In the genomic region with DNA sequence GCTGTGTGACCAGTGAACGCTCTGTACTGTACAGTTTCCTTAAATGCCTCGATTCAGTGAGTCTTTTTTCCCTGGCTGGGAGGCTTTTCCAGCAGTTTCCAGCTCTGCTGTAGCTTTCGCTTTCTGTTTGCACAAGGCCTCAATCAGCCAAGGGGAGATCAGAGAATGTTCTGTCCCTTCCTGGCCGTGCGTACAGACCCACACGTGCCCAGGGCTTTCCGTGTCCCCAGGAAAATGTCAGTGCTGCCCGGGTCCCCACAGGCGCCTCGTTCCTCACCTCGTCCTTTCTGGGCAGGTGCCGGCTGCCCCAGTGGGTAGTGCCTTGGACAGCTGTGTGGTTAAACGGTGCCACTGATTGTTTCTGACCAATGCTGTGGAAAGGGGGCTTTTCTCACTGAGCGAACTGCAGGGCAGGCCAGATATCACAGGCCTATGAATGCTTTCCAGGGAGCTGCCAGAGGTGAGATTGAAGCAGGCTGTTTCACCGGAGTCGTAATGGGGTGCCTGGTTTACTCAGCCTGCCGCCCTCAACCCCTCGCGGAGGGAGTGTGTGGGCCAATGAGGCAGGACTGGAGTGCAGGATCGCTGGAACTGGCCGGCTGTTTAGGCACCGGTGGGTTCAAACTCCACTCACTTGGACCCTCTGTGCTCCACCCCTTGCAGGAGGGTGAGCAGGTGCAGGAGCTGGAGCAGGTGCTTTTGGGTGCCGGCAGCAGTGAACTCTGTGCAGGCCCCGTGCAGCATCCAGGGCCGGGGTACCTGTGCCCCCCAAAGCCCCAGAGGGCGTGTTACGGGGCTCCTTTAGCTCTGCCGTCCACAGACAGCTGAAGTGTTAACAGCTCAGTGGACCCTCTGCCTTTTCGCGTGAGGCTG, we compare ENCODE assay signal across 11 cellular contexts.
DNase-seq lines count a peak whose midpoint lies in the region; ATAC-seq, FAIRE-seq and TF ChIP-seq lines count a peak whose summit lies in the region.
"Had no signal": no experiment of that assay in that cellular context is flagged by ENCODE, and none has a peak within 500 bp of the region (broad histone marks: within the 10 kb centered on the region; RNA-seq: fewer than 3 reads in every experiment).

No MANE protein-coding gene starts in this region.

- TF ChIP-seq CTCF in choroid plexus epithelial cell (conservative IDR thresholded peaks at IDR 0.05; ENCODE audit: low read depth, low read length) = no peak

- H3K9me3 ChIP-seq in mucosa of stomach (ENCODE audit: control insufficient read depth, low read length) = no peaks in the 10 kb centered on the region

- ATAC-seq in HG03135 (IDR thresholded peaks at IDR 0.05; ENCODE audit: unreplicated experiment) = no peak

- H3K27me3 ChIP-seq in mucosa of stomach (ENCODE audit: control insufficient read depth, insufficient read depth, low read length) = peaks cover 14% of the 10 kb centered on the region

- DNase-seq in DMS53 (lab: John Stamatoyannopoulos, UW) = peak; percentile 48
- DNase-seq in choroid plexus epithelial cell (ENCODE audit: low read depth) = peak; percentile 21
- DNase-seq in KBM-7 = no peak
- DNase-seq in COR-L47 (lab: John Stamatoyannopoulos, UW) = no peak
- DNase-seq in NK-92 (lab: John Stamatoyannopoulos, UW; ENCODE audit: unreplicated experiment) = no peak
- DNase-seq: GM23248, Kasumi-1 had no signal

- H3K4me3 ChIP-seq in choroid plexus epithelial cell (ENCODE audit: low read depth, low read length) (no peak overlapping the region), mucosa of stomach (ENCODE audit: low read length) (no peak overlapping the region)
- H3K4me3 ChIP-seq: GM23248, smooth muscle cell had no signal

- peak overlapping the region; percentile 38 for H3K9ac ChIP-seq in mucosa of stomach (ENCODE audit: low read length)
- H3K9ac ChIP-seq: GM23248 had no signal

- FAIRE-seq in A204.1 (lab: Jason Lieb, UNC) = peak; percentile 11

- no peaks in the 10 kb centered on the region for H3K36me3 ChIP-seq in mucosa of stomach (ENCODE audit: control insufficient read depth, insufficient read depth, low read length)

- peaks cover 17% of the 10 kb centered on the region for H3K4me1 ChIP-seq in mucosa of stomach (ENCODE audit: control insufficient read depth, insufficient read depth, low read length)

- in situ Hi-C loops in KBM-7 (cut with MboI; ENCODE audit: low pct_unique_long_range_greater_than_20kb, low sequenced_read_pairs) = no loop called here

Comparison
In these comparisons a context has a peak if more than half of its experiments do, and no peak if none do; other contexts are left out.
1. DNase-seq: peak in DMS53 (single experiment) and choroid plexus epithelial cell (single experiment); none in KBM-7 (single experiment), COR-L47 (single experiment) and NK-92 (single experiment).